ENCODE assay signal across 15 cellular contexts in the genomic region with DNA sequence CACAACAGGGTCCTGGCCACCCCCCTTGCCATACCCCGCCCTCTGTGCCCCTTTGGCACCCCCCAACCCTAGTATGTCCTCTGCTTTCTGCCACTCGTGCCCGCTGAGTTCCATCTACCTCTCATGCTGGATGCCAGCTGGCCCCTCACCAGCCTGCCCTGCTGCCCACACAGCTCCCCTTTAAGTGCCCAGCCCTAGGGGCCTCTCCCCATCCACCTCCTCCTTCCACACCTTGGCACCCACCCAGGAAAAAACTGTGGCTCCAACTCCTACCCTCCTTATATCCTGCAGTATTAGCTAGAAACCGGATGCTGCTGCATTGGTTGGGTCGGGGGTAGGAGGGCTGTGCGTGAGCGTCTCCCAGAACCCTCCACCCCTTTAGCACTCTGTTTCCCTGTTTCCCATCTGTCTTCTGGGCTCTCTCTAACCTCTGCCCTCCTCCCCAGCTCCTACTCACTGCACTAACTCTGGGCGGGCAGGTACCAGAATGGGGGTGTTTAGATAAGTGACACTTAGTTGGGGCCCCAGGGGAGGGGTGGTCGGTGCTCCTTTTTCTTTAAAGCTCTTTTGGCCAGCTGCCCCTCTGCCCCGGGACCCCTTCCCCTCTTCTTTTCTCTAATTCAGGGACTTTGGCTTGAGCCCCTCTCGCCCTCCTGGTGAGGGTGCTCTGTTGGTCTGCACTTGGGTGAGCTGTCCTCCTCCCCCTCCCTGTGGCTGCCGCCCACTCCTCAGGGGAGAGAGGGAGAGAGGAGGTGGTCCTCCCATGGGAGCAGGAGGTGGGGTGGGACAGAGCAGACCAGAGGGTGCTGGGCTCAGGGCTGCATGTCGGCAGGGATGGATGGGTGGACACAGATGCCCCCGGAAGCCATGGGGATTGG. TPM values are rescaled to one million over a fixed set of nuclear protein-coding genes. Genes with fewer than 3 reads are reported as not detected.
DNase-seq lines count a peak whose midpoint lies in the region; ATAC-seq and TF ChIP-seq lines count a peak whose summit lies in the region.
"Had no signal": no experiment of that assay in that cellular context is flagged by ENCODE, and none has a peak within 500 bp of the region (broad histone marks: within the 10 kb centered on the region; RNA-seq: fewer than 3 reads in every experiment).

No MANE protein-coding gene starts in this region.

- no peaks in the 10 kb centered on the region for H3K9me3 ChIP-seq in breast epithelium
- H3K9me3 ChIP-seq in esophagus squamous epithelium: no peaks in the 10 kb centered on the region
- no peaks in the 10 kb centered on the region for H3K9me3 ChIP-seq in vagina

- peaks cover 49% of the 10 kb centered on the region for H3K36me3 Mint-ChIP-seq in MCF 10A (ENCODE audit: insufficient read depth, unreplicated experiment)

- H3K27me3 Mint-ChIP-seq in MCF 10A (ENCODE audit: insufficient read depth, unreplicated experiment): no peaks in the 10 kb centered on the region
- H3K27me3 Mint-ChIP-seq: activated CD4-positive, alpha-beta T cell treated with anti-CD3 and anti-CD28 coated beads for 36 hours had no signal

- TF ChIP-seq CTCF in breast epithelium (IDR thresholded peaks at IDR 0.05): no peak
- TF ChIP-seq CTCF in MCF 10A (IDR thresholded peaks at IDR 0.05; ENCODE audit: unreplicated experiment): no peak
- TF ChIP-seq CTCF in esophagus squamous epithelium (IDR thresholded peaks at IDR 0.05): no peak
- TF ChIP-seq CTCF in vagina (IDR thresholded peaks at IDR 0.05): no peak

- intact Hi-C loops in breast epithelium (cut with DNase I; ENCODE audit: low total_unique reads): no loop called here
- intact Hi-C loops in MCF 10A (cut with micrococcal nuclease): no loop called here
- intact Hi-C loops in esophagus squamous epithelium (cut with DNase I): no loop called here
- intact Hi-C loops in vagina (cut with DNase I): no loop called here

- no peaks in the 10 kb centered on the region for H3K4me1 Mint-ChIP-seq in MCF 10A (ENCODE audit: insufficient read depth, unreplicated experiment)

- H3K4me1 ChIP-seq in breast epithelium: peaks cover 5 to 9% of the 10 kb centered on the region in 2 donors
- H3K4me1 ChIP-seq in esophagus squamous epithelium: peaks cover 27 to 62% (median 28%) of the 10 kb centered on the region in 3 donors
- H3K4me1 ChIP-seq in rectal smooth muscle tissue (ENCODE audit: control insufficient read depth, insufficient read depth, low read length): peaks cover 50% of the 10 kb centered on the region
- peaks cover 55% of the 10 kb centered on the region for H3K4me1 ChIP-seq in vagina

- DNase-seq in breast epithelium (ENCODE audit: low spot score in 2 of 2): no peak
- DNase-seq in MCF 10A (ENCODE audit: unreplicated experiment): no peak
- DNase-seq in esophagus squamous epithelium (lab: John Stamatoyannopoulos, UW): no peak
- DNase-seq in vagina (ENCODE audit: extremely low spot score in 2 of 2): no peak
- no peak for DNase-seq in OCI-M2 (lab: John Stamatoyannopoulos, UW; ENCODE audit: unreplicated experiment)
- DNase-seq: activated CD4-positive, alpha-beta T cell treated with anti-CD3 and anti-CD28 coated beads for 36 hours; activated T-cell treated with anti-CD3 and anti-CD28 coated beads, Interleukin-2, amount 50 U/mL, for 48 hours; effector CD8-positive, alpha-beta T cell; EL; kidney; NCI-H2171; SW 1271 had no signal

- CTCF ChIA-PET in MCF 10A (lab: Yijun Ruan, JAX): interaction anchor here (0.6 to 3.0 kb wide), 6 partner anchors 8 to 128 kb away, joined by 3 to 14 read pairs (median 4); a partner anchor contains a TSS

- 60 to 71% methylated on average over 10 to 11 of the region's 14 CpGs for WGBS in esophagus squamous epithelium, 2 donors

- no peak overlapping the region for H3K4me3 Mint-ChIP-seq in MCF 10A (ENCODE audit: unreplicated experiment)
- H3K4me3 Mint-ChIP-seq: activated CD4-positive, alpha-beta T cell treated with anti-CD3 and anti-CD28 coated beads for 36 hours had no signal

- no peak overlapping the region for H3K27ac Mint-ChIP-seq in MCF 10A (ENCODE audit: low read depth, unreplicated experiment)
- H3K27ac Mint-ChIP-seq: activated CD4-positive, alpha-beta T cell treated with anti-CD3 and anti-CD28 coated beads for 36 hours had no signal

- BruUV-seq in MCF 10A (replicated peaks; lab: Mats Ljungman, UMichigan): no TSS peak

- ATAC-seq in GM18502 (IDR thresholded peaks at IDR 0.05; ENCODE audit: poor library complexity, unreplicated experiment): no peak
- ATAC-seq in HG03469 (IDR thresholded peaks at IDR 0.05; ENCODE audit: unreplicated experiment): no peak
- ATAC-seq: activated CD4-positive, alpha-beta T cell treated with anti-CD3 and anti-CD28 coated beads for 36 hours had no signal

- H3K27ac ChIP-seq in breast epithelium: peak overlapping the region; percentile 95 to 99
- H3K27ac ChIP-seq in esophagus squamous epithelium: peak overlapping the region; percentile 22 to 100 (median 94)
- H3K27ac ChIP-seq in rectal smooth muscle tissue (ENCODE audit: low read depth, low read length): peak overlapping the region; percentile 80
- H3K27ac ChIP-seq in vagina: peak overlapping the region; percentile 98

- H3K9me3 Mint-ChIP-seq in MCF 10A (ENCODE audit: unreplicated experiment): no peaks in the 10 kb centered on the region

- H3K27me3 ChIP-seq in breast epithelium: no peaks in the 10 kb centered on the region
- H3K27me3 ChIP-seq in esophagus squamous epithelium: no peaks in the 10 kb centered on the region
- H3K27me3 ChIP-seq in rectal smooth muscle tissue (ENCODE audit: control insufficient read depth, insufficient read depth, low read length): no peaks in the 10 kb centered on the region
- no peaks in the 10 kb centered on the region for H3K27me3 ChIP-seq in vagina

- POLR2A ChIA-PET in MCF 10A (lab: Yijun Ruan, JAX): interaction anchor here (0.9 to 1.4 kb wide), 3 partner anchors 8 to 27 kb away, joined by 3 to 8 read pairs (median 6); a partner anchor contains a TSS

- no peak overlapping the region for H3K4me3 ChIP-seq in breast epithelium
- no peak overlapping the region for H3K4me3 ChIP-seq in esophagus squamous epithelium
- no peak overlapping the region for H3K4me3 ChIP-seq in rectal smooth muscle tissue (ENCODE audit: low read length)
- no peak overlapping the region for H3K4me3 ChIP-seq in vagina

- H3K36me3 ChIP-seq in breast epithelium: peaks cover 5% of the 10 kb centered on the region
- peaks cover 11 to 100% (median 53%) of the 10 kb centered on the region in 3 donors for H3K36me3 ChIP-seq in esophagus squamous epithelium
- H3K36me3 ChIP-seq in rectal smooth muscle tissue (ENCODE audit: control insufficient read depth, insufficient read depth, low read length): peaks cover 55% of the 10 kb centered on the region
- H3K36me3 ChIP-seq in vagina: peaks cover 0 to 69% of the 10 kb centered on the region in 2 donors

- H3K9ac ChIP-seq in rectal smooth muscle tissue (ENCODE audit: low read length): no peak overlapping the region

- no peak for TF ChIP-seq POLR2A in breast epithelium (IDR thresholded peaks at IDR 0.05)
- TF ChIP-seq POLR2A in esophagus squamous epithelium (IDR thresholded peaks at IDR 0.05): no peak
- no peak for TF ChIP-seq POLR2A in vagina (IDR thresholded peaks at IDR 0.05)

RNA-seq across cellular contexts. Expression of a gene that starts 9.9 kb away (rescaled TPM):
- total RNA-seq in breast epithelium: 10 to 100 TPM in 1 of 3 donors, 1 to 10 TPM in 2; 8.8 to 10.5 (median 9.2) TPM
- total RNA-seq in MCF 10A (2022): 7.5 and 8.8 TPM in 2 replicates
- total RNA-seq in esophagus squamous epithelium: 10 to 100 TPM in 1 of 4 donors, 1 to 10 TPM in 3; 3.8 to 16.4 (median 5.4) TPM
- 15.0 TPM for total RNA-seq in vagina

RNA-seq across cellular contexts. Expression of a gene that starts 27.7 kb away (rescaled TPM):
- total RNA-seq in breast epithelium: 10 to 100 TPM; 41.6 to 61.0 (median 48.1) TPM
- total RNA-seq in MCF 10A (2022): 5.5 and 6.4 TPM in 2 replicates
- 10 to 100 TPM in 2 of 4 donors, 1 to 10 TPM in 2; 4.2 to 27.1 (median 13.4) TPM for total RNA-seq in esophagus squamous epithelium
- 40.3 TPM for total RNA-seq in vagina

RNA-seq across cellular contexts. Expression of a gene that starts 31.3 kb away (rescaled TPM):
- total RNA-seq in breast epithelium (10 to 100 TPM; 49.3 to 79.3 (median 78.2) TPM), MCF 10A (2022) (59.8 and 62.2 TPM in 2 replicates), esophagus squamous epithelium (10 to 100 TPM; 41.5 to 59.9 (median 51.5) TPM), vagina (62.4 TPM)

RNA-seq across cellular contexts. Expression of a gene that starts 36.3 kb away (rescaled TPM):
- total RNA-seq in breast epithelium (10 to 100 TPM; 50.7 to 74.7 (median 59.7) TPM), MCF 10A (2022) (66.6 and 88.5 TPM in 2 replicates), esophagus squamous epithelium (10 to 100 TPM; 44.2 to 56.1 (median 49.0) TPM), vagina (106 TPM)

RNA-seq across cellular contexts. Expression of a gene that starts 49.9 kb away (rescaled TPM):
- total RNA-seq in breast epithelium (10 to 100 TPM; 57.4 to 67.0 (median 65.1) TPM), MCF 10A (2022) (73.5 and 78.3 TPM in 2 replicates), esophagus squamous epithelium (10 to 100 TPM; 23.7 to 62.6 (median 27.8) TPM), vagina (40.0 TPM)
